Comparison of ENCODE assay signal across 11 cellular contexts in the genomic region with DNA sequence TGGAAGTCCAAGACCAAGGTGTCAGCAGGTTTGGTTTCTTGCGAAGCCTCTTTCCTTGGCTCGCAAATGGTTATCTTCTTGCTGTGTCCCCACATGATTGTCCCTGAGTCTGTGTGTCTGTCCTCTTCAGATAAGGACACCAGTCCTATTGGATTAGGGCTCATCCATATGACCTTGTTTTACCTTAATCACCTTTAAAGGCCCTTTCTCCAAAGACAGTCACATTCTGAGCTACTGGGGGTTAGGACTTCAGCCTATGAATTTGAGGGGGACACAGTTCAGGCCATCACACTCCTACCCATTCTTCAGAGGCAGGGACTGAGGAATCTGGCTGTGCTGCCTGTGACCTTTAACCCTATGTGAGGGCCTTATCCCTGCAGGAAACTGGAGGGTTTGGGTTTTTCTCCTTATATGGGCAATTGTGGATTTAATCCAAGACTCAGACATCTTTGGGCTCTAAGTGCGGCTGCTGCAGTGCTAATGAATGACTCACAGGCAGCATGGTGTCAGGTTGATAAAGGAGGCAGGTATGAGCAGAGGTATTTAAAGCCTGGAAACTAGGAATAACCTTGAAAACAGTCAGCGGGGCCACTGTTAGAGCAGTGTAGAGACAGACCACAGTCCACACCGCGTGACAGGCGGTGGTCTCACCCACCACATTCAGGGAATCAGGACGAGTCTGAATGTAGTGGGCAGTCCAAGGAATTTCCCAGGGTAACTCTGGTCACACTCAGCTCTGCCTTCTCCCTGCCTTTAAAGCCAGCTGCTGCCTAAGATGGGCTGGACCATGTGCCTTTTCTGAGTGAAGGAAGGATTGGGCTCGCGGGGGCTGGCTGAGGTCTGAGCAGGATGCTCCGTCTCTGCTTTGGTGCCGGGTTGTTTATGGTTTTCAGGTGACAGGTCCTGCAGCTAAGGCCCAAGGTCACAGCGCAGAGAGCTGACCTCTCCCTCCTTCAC. TPM values are rescaled to one million over a fixed set of nuclear protein-coding genes. Genes with fewer than 3 reads are reported as not detected.
DNase-seq lines count a peak whose midpoint lies in the region; ATAC-seq, FAIRE-seq and TF ChIP-seq lines count a peak whose summit lies in the region.
"Had no signal": no experiment of that assay in that cellular context is flagged by ENCODE, and none has a peak within 500 bp of the region (broad histone marks: within the 10 kb centered on the region; RNA-seq: fewer than 3 reads in every experiment).

No MANE protein-coding gene starts in this region.

- CTCF ChIA-PET in endothelial cell of umbilical vein (lab: Charles Lee), result interaction anchor here (1.4 kb wide), 1 partner anchor 8 kb away, joined by 3 read pairs; no protein-coding TSS in a partner anchor

- POLR2A ChIA-PET in endothelial cell of umbilical vein (lab: Charles Lee), result interaction anchor here (1.1 to 1.4 kb wide), 2 partner anchors 10 kb away, joined by 3 to 5 read pairs; partner anchors contain the start of gene TPCN1

- no peak overlapping the region for H3K9ac ChIP-seq in endothelial cell of umbilical vein (replicated peaks; ENCODE audit: extremely low read depth, insufficient read depth, low read length)
- H3K9ac ChIP-seq in neural progenitor cell, result no peak overlapping the region

- TSS peak; percentile 96 for BruUV-seq in endothelial cell of umbilical vein (replicated peaks; lab: Mats Ljungman, UMichigan)

- no peak overlapping the region for H3K4me3 ChIP-seq in endothelial cell of umbilical vein (replicated peaks in 1 of 3; ENCODE audit: insufficient read depth in 1 of 3, low read depth in 1 of 3, low read length in 3 of 3)
- H3K4me3 ChIP-seq in neural progenitor cell, result no peak overlapping the region
- H3K4me3 ChIP-seq in prostate gland, result no peak overlapping the region

- H3K36me3 ChIP-seq in endothelial cell of umbilical vein (ENCODE audit: control insufficient read depth in 2 of 2, extremely low read depth in 1 of 2, insufficient read depth in 2 of 2, low read length in 2 of 2) (peaks cover 0 to 15% of the 10 kb centered on the region in 2 experiments), neural progenitor cell (no peaks in the 10 kb centered on the region), prostate gland (peaks cover 0 to 7% of the 10 kb centered on the region in 2 donors)

- intact Hi-C loops in endothelial cell of umbilical vein (cut with micrococcal nuclease) (loop anchor here (1.0 kb wide), 1 partner anchor 10 kb away; the partner anchor contains the start of gene TPCN1), prostate gland (cut with DNase I) (no loop called here)

- WGBS in prostate gland, result 84% methylated on average over 13 of the region's 13 CpGs

- H3K27me3 ChIP-seq in endothelial cell of umbilical vein (ENCODE audit: control insufficient read depth in 2 of 2, insufficient read depth in 2 of 2, low read length in 2 of 2) (no peaks in the 10 kb centered on the region), neural progenitor cell (no peaks in the 10 kb centered on the region), prostate gland (replicated peaks; ENCODE audit: insufficient read depth) (no peaks in the 10 kb centered on the region)

- H3K27me3 Mint-ChIP-seq in neural progenitor cell (ENCODE audit: insufficient read depth, low read depth), result peaks cover 19% of the 10 kb centered on the region

- no peaks in the 10 kb centered on the region for H3K9me1 ChIP-seq in endothelial cell of umbilical vein (replicated peaks; ENCODE audit: control insufficient read depth, extremely low read depth, insufficient read depth, low read length)

- H3K4me3 Mint-ChIP-seq in neural progenitor cell, result no peak overlapping the region

- peak overlapping the region; percentile 34 for H3K27ac Mint-ChIP-seq in neural progenitor cell

- no peaks in the 10 kb centered on the region for H3K79me2 ChIP-seq in endothelial cell of umbilical vein (ENCODE audit: control insufficient read depth, insufficient read depth, low read length)
- no peaks in the 10 kb centered on the region for H3K79me2 ChIP-seq in neural progenitor cell (ENCODE audit: low read depth)

- DNase-seq in DMS53 (lab: John Stamatoyannopoulos, UW) (peak; percentile 95), NCI-H226 (peak; percentile 81), endothelial cell of umbilical vein (ENCODE audit: low read depth, low spot score) (peak; percentile 72), neural progenitor cell (ENCODE audit: low spot score) (no peak), prostate gland (ENCODE audit: low spot score) (no peak), OCI-M2 (lab: John Stamatoyannopoulos, UW; ENCODE audit: unreplicated experiment) (no peak), cortex of kidney (lab: John Stamatoyannopoulos, UW) (no peak)
- DNase-seq: activated CD4-positive, alpha-beta T cell treated with anti-CD3 and anti-CD28 coated beads, Interleukin-2, amount 50 U/mL, for 4 hours; foreskin melanocyte; stimulated activated CD4-positive, alpha-beta T cell treated with anti-CD3 and anti-CD28 coated beads, Interleukin-15, amount 100 ng/mL, for 24 hours had no signal

- H3K27ac ChIP-seq in endothelial cell of umbilical vein (ENCODE audit: insufficient read depth, low read depth, low read length) (peak overlapping the region; percentile 62), neural progenitor cell (no peak overlapping the region), prostate gland (no peak overlapping the region)

- H3K4me1 ChIP-seq in endothelial cell of umbilical vein (ENCODE audit: control insufficient read depth, extremely low read depth, insufficient read depth, low read length) (peaks cover 39% of the 10 kb centered on the region), neural progenitor cell (peaks cover 13% of the 10 kb centered on the region), prostate gland (replicated peaks) (no peaks in the 10 kb centered on the region)

- peaks cover 4% of the 10 kb centered on the region for H3F3A ChIP-seq in neural progenitor cell (ENCODE audit: low read depth)

- no peak for ATAC-seq in HG02610 (IDR thresholded peaks at IDR 0.05; ENCODE audit: unreplicated experiment)

- H4K20me1 ChIP-seq in endothelial cell of umbilical vein (replicated peaks; ENCODE audit: control insufficient read depth, extremely low read depth, insufficient read depth, low read length) (no peaks in the 10 kb centered on the region), neural progenitor cell (ENCODE audit: low read depth) (peaks cover 17% of the 10 kb centered on the region)

- H3K36me3 Mint-ChIP-seq in neural progenitor cell, result peaks cover 19% of the 10 kb centered on the region

- dilution Hi-C loops in endothelial cell of umbilical vein (cut with MboI; ENCODE audit: extremely low pct_ligation_motif_present, low sequenced_read_pairs), result no loop called here

- H3K4me1 Mint-ChIP-seq in neural progenitor cell, result peaks cover 71% of the 10 kb centered on the region

- FAIRE-seq in endothelial cell of umbilical vein (lab: Jason Lieb, UNC), result peak; percentile 87

- TF ChIP-seq CTCF in endothelial cell of umbilical vein (IDR thresholded peaks at IDR 0.05; ENCODE audit: extremely low read depth in 1 of 2, insufficient read depth in 1 of 2, low read depth in 1 of 2, low read length in 2 of 2), result no peak
- TF ChIP-seq CTCF in neural progenitor cell (IDR thresholded peaks at IDR 0.05), result no peak
- no peak for TF ChIP-seq CTCF in prostate gland (IDR thresholded peaks at IDR 0.05)

- H3K9me3 Mint-ChIP-seq in neural progenitor cell, result peaks cover 2% of the 10 kb centered on the region

- TF ChIP-seq POLR2A in endothelial cell of umbilical vein (IDR thresholded peaks at IDR 0.05; ENCODE audit: low read depth, low read length), result no peak
- no peak for TF ChIP-seq POLR2A in prostate gland (IDR thresholded peaks at IDR 0.05)

- H3K9me3 ChIP-seq in endothelial cell of umbilical vein (replicated peaks; ENCODE audit: control insufficient read depth, insufficient read depth, low read length) (no peaks in the 10 kb centered on the region), neural progenitor cell (ENCODE audit: low read depth) (no peaks in the 10 kb centered on the region), prostate gland (no peaks in the 10 kb centered on the region)

- H3K4me2 ChIP-seq in endothelial cell of umbilical vein (ENCODE audit: insufficient read depth, low read length) (peak overlapping the region; percentile 4), neural progenitor cell (no peak overlapping the region)

- peak overlapping the region; percentile 7 for H2AFZ ChIP-seq in endothelial cell of umbilical vein (ENCODE audit: low read depth, low read length)
- H2AFZ ChIP-seq in neural progenitor cell (replicated peaks), result no peak overlapping the region

RNA-seq across cellular contexts. Expression of gene TPCN1, which starts 10.3 kb away (rescaled TPM):
- total RNA-seq in endothelial cell of umbilical vein (17.9 and 28.3 TPM in 2 replicates), neural progenitor cell (ENCODE audit: low replicate concordance) (12.2 and 19.1 TPM in 2 replicates), prostate gland (10 to 100 TPM; 52.6 to 65.3 TPM)
- 18.7 and 19.5 TPM in 2 replicates for polyA plus RNA-seq in endothelial cell of umbilical vein
- 11.0 and 12.8 TPM in 2 replicates for polyA plus RNA-seq in endothelial cell of umbilical vein (2011; cell fraction: cytosol; rRNA removed)
- 69.3 and 74.3 TPM in 2 replicates for polyA plus RNA-seq in endothelial cell of umbilical vein (2011; cell fraction: nucleus; rRNA removed)
- polyA plus RNA-seq in endothelial cell of umbilical vein (2012), result 15.9 and 22.7 TPM in 2 replicates
- 35.2 and 36.9 TPM in 2 replicates for polyA minus RNA-seq in endothelial cell of umbilical vein
- polyA minus RNA-seq in endothelial cell of umbilical vein (2011; cell fraction: cytosol; rRNA and poly(A)+ RNA removed), result 18.6 TPM
- 34.9 and 40.1 TPM in 2 replicates for polyA minus RNA-seq in endothelial cell of umbilical vein (2011; cell fraction: nucleus; rRNA and poly(A)+ RNA removed)

RNA-seq across cellular contexts. Expression of gene RITA1, which starts 46.0 kb away (rescaled TPM):
- 20.4 and 20.7 TPM in 2 replicates for total RNA-seq in endothelial cell of umbilical vein
- polyA plus RNA-seq in endothelial cell of umbilical vein, result 21.1 and 21.3 TPM in 2 replicates
- 12.9 and 16.2 TPM in 2 replicates for polyA plus RNA-seq in endothelial cell of umbilical vein (2011; cell fraction: cytosol; rRNA removed)
- polyA plus RNA-seq in endothelial cell of umbilical vein (2011; cell fraction: nucleus; rRNA removed), result 6.4 and 7.6 TPM in 2 replicates
- 16.4 and 17.8 TPM in 2 replicates for polyA plus RNA-seq in endothelial cell of umbilical vein (2012)
- polyA minus RNA-seq in endothelial cell of umbilical vein, result 7.9 and 8.3 TPM in 2 replicates
- polyA minus RNA-seq in endothelial cell of umbilical vein (2011; cell fraction: cytosol; rRNA and poly(A)+ RNA removed), result 22.8 TPM
- polyA minus RNA-seq in endothelial cell of umbilical vein (2011; cell fraction: nucleus; rRNA and poly(A)+ RNA removed), result 4.5 and 8.0 TPM in 2 replicates
- total RNA-seq in neural progenitor cell (ENCODE audit: low replicate concordance), result 13.7 and 22.5 TPM in 2 replicates
- total RNA-seq in prostate gland, result 10 to 100 TPM; 29.0 to 39.7 TPM

RNA-seq across cellular contexts. Expression of gene DDX54, which starts 46.3 kb away (rescaled TPM):
- total RNA-seq in endothelial cell of umbilical vein, result 76.4 and 90.0 TPM in 2 replicates
- polyA plus RNA-seq in endothelial cell of umbilical vein, result 41.9 and 54.1 TPM in 2 replicates
- polyA plus RNA-seq in endothelial cell of umbilical vein (2011; cell fraction: cytosol; rRNA removed), result 60.6 and 60.8 TPM in 2 replicates
- polyA plus RNA-seq in endothelial cell of umbilical vein (2011; cell fraction: nucleus; rRNA removed), result 70.0 and 79.9 TPM in 2 replicates
- polyA plus RNA-seq in endothelial cell of umbilical vein (2012), result 34.6 and 38.7 TPM in 2 replicates
- 26.9 and 43.8 TPM in 2 replicates for polyA minus RNA-seq in endothelial cell of umbilical vein
- 41.9 TPM for polyA minus RNA-seq in endothelial cell of umbilical vein (2011; cell fraction: cytosol; rRNA and poly(A)+ RNA removed)
- polyA minus RNA-seq in endothelial cell of umbilical vein (2011; cell fraction: nucleus; rRNA and poly(A)+ RNA removed), result 36.6 and 38.9 TPM in 2 replicates
- total RNA-seq in neural progenitor cell (ENCODE audit: low replicate concordance), result 36.9 and 72.9 TPM in 2 replicates
- 100 to 1,000 TPM in 1 of 2 donors, 10 to 100 TPM in 1; 66.3 to 119 TPM for total RNA-seq in prostate gland

Comparison
In these comparisons a context has a peak if more than half of its experiments do, and no peak if none do; other contexts are left out.
1. DNase-seq: peak in DMS53 (single experiment), NCI-H226 (single experiment) and endothelial cell of umbilical vein (single experiment); none in neural progenitor cell (single experiment), prostate gland (single experiment), OCI-M2 (single experiment) and cortex of kidney (single experiment).